Comparison of ENCODE assay signal across 8 cellular contexts in the genomic region with DNA sequence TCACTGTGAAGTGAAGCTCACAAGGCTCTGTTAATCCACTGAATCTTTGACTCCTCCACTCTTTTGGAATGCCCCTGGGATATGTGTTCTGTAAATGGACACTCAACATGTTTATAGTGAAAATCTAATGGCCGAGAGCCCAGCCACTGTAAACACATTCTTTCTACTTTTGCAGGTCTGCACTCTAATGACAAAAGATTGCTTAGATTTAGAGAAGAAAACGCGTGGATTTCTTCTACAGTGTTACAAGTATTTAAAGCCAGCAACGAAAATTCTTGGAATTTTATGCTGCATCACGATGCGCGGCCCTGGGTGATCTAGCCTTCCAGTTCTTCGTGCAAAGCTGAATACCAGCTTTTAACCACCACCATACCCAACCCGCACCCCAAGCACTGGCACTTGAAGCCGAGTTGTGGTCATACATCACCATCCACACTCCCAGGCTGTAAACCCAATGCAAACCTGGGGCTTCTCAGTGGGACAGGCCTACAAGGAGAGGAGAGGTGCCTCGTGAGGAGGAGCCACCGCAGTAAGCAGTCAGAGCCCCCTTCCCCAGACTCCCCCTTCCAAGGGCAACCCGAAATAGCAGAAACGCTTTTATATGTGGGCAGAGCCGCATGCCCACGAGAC. TPM values are rescaled to one million over a fixed set of nuclear protein-coding genes. Genes with fewer than 3 reads are reported as not detected.
DNase-seq lines count a peak whose midpoint lies in the region; ATAC-seq, FAIRE-seq and TF ChIP-seq lines count a peak whose summit lies in the region.

No MANE protein-coding gene starts in this region.

- no peaks in the 10 kb centered on the region for H3K9me2 ChIP-seq in PC-3 (replicated peaks; ENCODE audit: low read length)

- H3K4me2 ChIP-seq in PC-3 (ENCODE audit: low read length), result peak overlapping the region; percentile 89

- H3F3A ChIP-seq in PC-3 (ENCODE audit: low read length, unreplicated experiment), result no peaks in the 10 kb centered on the region

- 0 out of 2 replicates have a peak, but pooled peaks cover 4% of the 10 kb centered on the region for H4K20me1 ChIP-seq in PC-3 (ENCODE audit: low read length)

- no peak for ATAC-seq in PC-3
- no peak for ATAC-seq in GM21390 (IDR thresholded peaks at IDR 0.05; ENCODE audit: unreplicated experiment)

- TF ChIP-seq CTCF in PC-3 (conservative IDR thresholded peaks at IDR 0.05; ENCODE audit: low read depth, low read length) (no peak), progenitor cell of endocrine pancreas (IDR thresholded peaks at IDR 0.05; ENCODE audit: unreplicated experiment) (no peak), D721Med (IDR thresholded peaks at IDR 0.05; ENCODE audit: insufficient read depth, missing control alignments) (no peak)

- no TSS peak for BruUV-seq in PC-3 (replicated peaks; lab: Mats Ljungman, UMichigan)

- H3K79me2 ChIP-seq in PC-3 (ENCODE audit: low read length), result peaks cover 17% of the 10 kb centered on the region

- H3K4me3 ChIP-seq in PC-3 (ENCODE audit: low read length) (peak overlapping the region; percentile 67), esophagus (ENCODE audit: low read depth in 1 of 2, low read length in 2 of 2) (peak overlapping the region; percentile 64 to 75)

- H3K27ac ChIP-seq in PC-3 (ENCODE audit: low read length) (no peak overlapping the region), esophagus (ENCODE audit: low read depth in 2 of 2, low read length in 1 of 2) (peak overlapping the region; percentile 98 to 99)

- no peaks in the 10 kb centered on the region for H3K9me3 Mint-ChIP-seq in progenitor cell of endocrine pancreas (ENCODE audit: low read depth)

- no peaks in the 10 kb centered on the region for H3K36me3 ChIP-seq in PC-3 (ENCODE audit: low read depth, low read length)
- no peaks in the 10 kb centered on the region for H3K36me3 ChIP-seq in esophagus (ENCODE audit: control insufficient read depth in 2 of 2, insufficient read depth in 2 of 2, low read length in 1 of 2)

- peak overlapping the region; percentile 95 for H3K4me3 Mint-ChIP-seq in progenitor cell of endocrine pancreas (ENCODE audit: low read depth)

- H3K4me1 ChIP-seq in PC-3 (ENCODE audit: insufficient read depth, low read length) (peaks cover 10% of the 10 kb centered on the region), esophagus (ENCODE audit: control insufficient read depth in 2 of 2, insufficient read depth in 2 of 2, low read length in 1 of 2) (peaks cover 0 to 2% of the 10 kb centered on the region in 2 donors)

- H3K9me3 ChIP-seq in PC-3 (ENCODE audit: low read length), result no peaks in the 10 kb centered on the region
- H3K9me3 ChIP-seq in esophagus (ENCODE audit: control insufficient read depth in 2 of 2, insufficient read depth in 1 of 2, low read depth in 1 of 2, low read length in 1 of 2), result no peaks in the 10 kb centered on the region

- peaks cover 15% of the 10 kb centered on the region for H3K27me3 Mint-ChIP-seq in progenitor cell of endocrine pancreas

- H2AFZ ChIP-seq in PC-3 (ENCODE audit: low read length), result peak overlapping the region; percentile 80

- peaks cover 5% of the 10 kb centered on the region for H3K4me1 Mint-ChIP-seq in progenitor cell of endocrine pancreas (ENCODE audit: low read depth)

- CTCF ChIA-PET in PC-3 (lab: Charles Lee), result no interaction called here

- peak; percentile 23 for DNase-seq in EL
- peak; percentile 9 for DNase-seq in PC-3
- no peak for DNase-seq in progenitor cell of endocrine pancreas (ENCODE audit: low spot score, unreplicated experiment)
- DNase-seq in D721Med (ENCODE audit: insufficient read length, low spot score), result no peak
- no peak for DNase-seq in SK-N-DZ (ENCODE audit: low spot score)
- DNase-seq in dermis blood vessel endothelial cell, result no peak

- H3K27ac Mint-ChIP-seq in progenitor cell of endocrine pancreas, result peak overlapping the region; percentile 95

- no peaks in the 10 kb centered on the region for H3K36me3 Mint-ChIP-seq in progenitor cell of endocrine pancreas (ENCODE audit: insufficient read depth)

- peak overlapping the region; percentile 35; the same call in 1 of the 2 replicates for H3K9ac ChIP-seq in PC-3 (ENCODE audit: low read length)

- WGBS in esophagus, 2 donors, result 43 to 54% methylated on average over 16 of the region's 16 CpGs

- no peak for FAIRE-seq in D721Med (lab: Jason Lieb, UNC)

- intact Hi-C loops in PC-3 (cut with micrococcal nuclease), result loop anchor here (5.0 kb wide), 2 partner anchors 180 to 515 kb away; no protein-coding TSS in a partner anchor

- H3K27me3 ChIP-seq in PC-3 (ENCODE audit: low read length) (no peaks in the 10 kb centered on the region), esophagus (ENCODE audit: control insufficient read depth in 1 of 2, insufficient read depth in 2 of 2, low read length in 2 of 2) (no peaks in the 10 kb centered on the region)

- POLR2A ChIA-PET in PC-3 (lab: Charles Lee; ENCODE audit: unreplicated experiment), result no interaction called here

RNA-seq across cellular contexts. Expression of a gene that starts 3.7 kb away (rescaled TPM):
- total RNA-seq in PC-3 (2014; rRNA removed) (12.8 and 19.9 TPM in 2 replicates), progenitor cell of endocrine pancreas (45.2 and 47.6 TPM in 2 replicates), dermis blood vessel endothelial cell (21.3 and 22.2 TPM in 2 replicates)
- 10 to 100 TPM in 1 of 2 donors, 1 to 10 TPM in 1; 9.6 to 15.3 TPM for polyA plus RNA-seq in esophagus
- polyA plus RNA-seq in SK-N-DZ (2014; cell fraction: cytosol; rRNA removed), result 25.5 and 26.1 TPM in 2 replicates
- polyA plus RNA-seq in SK-N-DZ (2014; cell fraction: nucleus; rRNA removed), result 9.4 and 14.1 TPM in 2 replicates

Comparison
In these comparisons a context has a peak if more than half of its experiments do, and no peak if none do; other contexts are left out.
1. DNase-seq: peak in EL (single experiment) and PC-3 (single experiment); none in progenitor cell of endocrine pancreas (single experiment), D721Med (single experiment), SK-N-DZ (single experiment) and dermis blood vessel endothelial cell (single experiment).